1 cellular context compared by ENCODE assay signal in the genomic region with DNA sequence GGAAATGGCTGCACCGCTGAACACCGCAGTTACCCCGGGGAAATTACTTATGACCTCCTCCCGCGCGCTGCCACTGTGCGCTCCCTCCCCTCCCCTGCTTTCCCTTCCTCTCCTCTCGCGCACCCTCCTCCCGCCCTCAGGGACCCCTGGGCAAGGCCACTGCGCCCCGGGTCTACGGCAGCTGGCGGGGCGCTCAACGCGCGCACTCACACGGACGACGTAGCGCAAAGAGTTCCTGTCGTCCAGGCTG.
TF ChIP-seq lines count a peak whose summit lies in the region.

No MANE protein-coding gene starts in this region.

TF ChIP-seq in neural cell, 6 proteins besides CTCF, POLR2A, EP300 and RAD21:
- TF ChIP-seq MXI1 (conservative IDR thresholded peaks at IDR 0.05; ENCODE audit: poor library complexity, severe bottlenecking) (no peak), EZH2 (IDR thresholded peaks at IDR 0.05; ENCODE audit: borderline replicate concordance, insufficient read depth, low read length, poor library complexity, severe bottlenecking) (no peak), SMC3 (conservative IDR thresholded peaks at IDR 0.05; ENCODE audit: poor library complexity) (no peak), POLR2AphosphoS5 (IDR thresholded peaks at IDR 0.05) (no peak), TAF1 (IDR thresholded peaks at IDR 0.05; ENCODE audit: low read depth) (no peak)
- TF ChIP-seq, protein P1, sequence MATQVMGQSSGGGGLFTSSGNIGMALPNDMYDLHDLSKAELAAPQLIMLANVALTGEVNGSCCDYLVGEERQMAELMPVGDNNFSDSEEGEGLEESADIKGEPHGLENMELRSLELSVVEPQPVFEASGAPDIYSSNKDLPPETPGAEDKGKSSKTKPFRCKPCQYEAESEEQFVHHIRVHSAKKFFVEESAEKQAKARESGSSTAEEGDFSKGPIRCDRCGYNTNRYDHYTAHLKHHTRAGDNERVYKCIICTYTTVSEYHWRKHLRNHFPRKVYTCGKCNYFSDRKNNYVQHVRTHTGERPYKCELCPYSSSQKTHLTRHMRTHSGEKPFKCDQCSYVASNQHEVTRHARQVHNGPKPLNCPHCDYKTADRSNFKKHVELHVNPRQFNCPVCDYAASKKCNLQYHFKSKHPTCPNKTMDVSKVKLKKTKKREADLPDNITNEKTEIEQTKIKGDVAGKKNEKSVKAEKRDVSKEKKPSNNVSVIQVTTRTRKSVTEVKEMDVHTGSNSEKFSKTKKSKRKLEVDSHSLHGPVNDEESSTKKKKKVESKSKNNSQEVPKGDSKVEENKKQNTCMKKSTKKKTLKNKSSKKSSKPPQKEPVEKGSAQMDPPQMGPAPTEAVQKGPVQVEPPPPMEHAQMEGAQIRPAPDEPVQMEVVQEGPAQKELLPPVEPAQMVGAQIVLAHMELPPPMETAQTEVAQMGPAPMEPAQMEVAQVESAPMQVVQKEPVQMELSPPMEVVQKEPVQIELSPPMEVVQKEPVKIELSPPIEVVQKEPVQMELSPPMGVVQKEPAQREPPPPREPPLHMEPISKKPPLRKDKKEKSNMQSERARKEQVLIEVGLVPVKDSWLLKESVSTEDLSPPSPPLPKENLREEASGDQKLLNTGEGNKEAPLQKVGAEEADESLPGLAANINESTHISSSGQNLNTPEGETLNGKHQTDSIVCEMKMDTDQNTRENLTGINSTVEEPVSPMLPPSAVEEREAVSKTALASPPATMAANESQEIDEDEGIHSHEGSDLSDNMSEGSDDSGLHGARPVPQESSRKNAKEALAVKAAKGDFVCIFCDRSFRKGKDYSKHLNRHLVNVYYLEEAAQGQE (IDR thresholded peaks at IDR 0.05; ENCODE audit: borderline replicate concordance) = no peak
